Comparison of ENCODE assay signal across 7 cellular contexts in genomic region chr5:110167384-110167783, GRCh38.
"Had no signal": no experiment of that assay in that cellular context is flagged by ENCODE, and none has a peak within 500 bp of the region (broad histone marks: within the 10 kb centered on the region; RNA-seq: fewer than 3 reads in every experiment).

No MANE protein-coding gene starts in this region.

- H3K9ac ChIP-seq: KMS-11 had no signal

- H3K4me2 ChIP-seq: KMS-11 had no signal

- FAIRE-seq: HTR-8/SVneo had no signal

- DNase-seq: Karpas-422, Kasumi-1, KBM-7, KG1 had no signal

- H3K27ac ChIP-seq: HL-60, KMS-11 had no signal
